Comparison of ENCODE assay signal across 8 cellular contexts in genomic region chr11:95791385-95792033, GRCh38. TPM values are rescaled to one million over a fixed set of nuclear protein-coding genes. Genes with fewer than 3 reads are reported as not detected.
DNase-seq lines count a peak whose midpoint lies in the region; ATAC-seq and TF ChIP-seq lines count a peak whose summit lies in the region.

No MANE protein-coding gene starts in this region.

- BruUV-seq in A673 (replicated peaks; lab: Mats Ljungman, UMichigan) = TSS peak; percentile 35

- peak overlapping the region; percentile 97 for H3K27ac ChIP-seq in A673 (ENCODE audit: low read depth, low read length, poor library complexity, severe bottlenecking)
- H3K27ac ChIP-seq in HUES64 (ENCODE audit: low read depth, low read length) = peak overlapping the region; percentile 96; the same call in 1 of the 2 replicates
- peak overlapping the region; percentile 99 for H3K27ac ChIP-seq in brain microvascular endothelial cell
- peak overlapping the region; percentile 99 to 100 for H3K27ac ChIP-seq in mucosa of rectum (ENCODE audit: low read depth in 2 of 2, low read length in 2 of 2)

- H3K4me3 ChIP-seq in A673 (ENCODE audit: low read depth, low read length, poor library complexity, severe bottlenecking) (peak overlapping the region; percentile 91), HUES64 (ENCODE audit: low read length) (peak overlapping the region; percentile 87), brain microvascular endothelial cell (ENCODE audit: low read depth, low read length) (peak overlapping the region; percentile 94), mucosa of rectum (ENCODE audit: low read length in 2 of 2) (peak overlapping the region; percentile 96 to 98)

- H3K4me1 ChIP-seq in A673 (ENCODE audit: insufficient read depth, low read length, poor library complexity, severe bottlenecking) = peaks cover 56% of the 10 kb centered on the region
- H3K4me1 ChIP-seq in HUES64 (ENCODE audit: insufficient read depth, low read length) = peaks cover 11% of the 10 kb centered on the region
- H3K4me1 ChIP-seq in mucosa of rectum (ENCODE audit: control insufficient read depth in 2 of 2, insufficient read depth in 2 of 2, low read length in 2 of 2) = peaks cover 12 to 18% of the 10 kb centered on the region in 2 donors

- CTCF ChIA-PET in A673 (lab: Charles Lee) = no interaction called here

- H3K36me3 ChIP-seq in A673 (ENCODE audit: insufficient read depth, low read length, poor library complexity, severe bottlenecking) = peaks cover 14% of the 10 kb centered on the region
- H3K36me3 ChIP-seq in HUES64 (ENCODE audit: insufficient read depth, low read length) = peaks cover 15% of the 10 kb centered on the region
- H3K36me3 ChIP-seq in brain microvascular endothelial cell (replicated peaks) = no peaks in the 10 kb centered on the region
- H3K36me3 ChIP-seq in mucosa of rectum (ENCODE audit: control insufficient read depth in 2 of 2, insufficient read depth in 2 of 2, low read length in 2 of 2) = peaks cover 3 to 4% of the 10 kb centered on the region in 2 donors

- 14% methylated on average over 15 of the region's 15 CpGs for WGBS in HUES64

- no peaks in the 10 kb centered on the region for H3K27me3 ChIP-seq in A673 (replicated peaks; ENCODE audit: insufficient read depth, low read depth, low read length, poor library complexity)
- no peaks in the 10 kb centered on the region for H3K27me3 ChIP-seq in HUES64 (ENCODE audit: insufficient read depth, low read length)
- H3K27me3 ChIP-seq in brain microvascular endothelial cell (replicated peaks) = no peaks in the 10 kb centered on the region
- no peaks in the 10 kb centered on the region for H3K27me3 ChIP-seq in mucosa of rectum (ENCODE audit: control insufficient read depth in 2 of 2, insufficient read depth in 2 of 2, low read length in 2 of 2)

- intact Hi-C loops in A673 (cut with micrococcal nuclease; ENCODE audit: unreplicated experiment) = loop anchor here (10.0 kb wide), 1 partner anchor 373 kb away; no protein-coding TSS in a partner anchor

- TF ChIP-seq CTCF in A673 (conservative IDR thresholded peaks at IDR 0.05; ENCODE audit: low read depth, low read length) (no peak), brain microvascular endothelial cell (IDR thresholded peaks at IDR 0.05; ENCODE audit: low read depth, low read length, missing control alignments) (no peak)

- DNase-seq in A673 (ENCODE audit: low spot score) (no peak), brain microvascular endothelial cell (no peak), NCI-H345 treated with DMSO at 0.1 percent for 48 hours (lab: John Stamatoyannopoulos, UW; ENCODE audit: unreplicated experiment) (no peak), epidermal melanocyte (ENCODE audit: insufficient read length, low spot score) (no peak)
- DNase-seq in activated effector memory CD4-positive, alpha-beta T cell treated with anti-CD3 and anti-CD28 coated beads, Interleukin-2, amount 50 U/mL, for 16 hours = no peak

- H3K9ac ChIP-seq in HUES64 (ENCODE audit: low read depth, low read length) (peak overlapping the region; percentile 94), mucosa of rectum (ENCODE audit: low read depth in 1 of 2, low read length in 2 of 2) (peak overlapping the region; percentile 95 to 96)

- POLR2A ChIA-PET in A673 (lab: Charles Lee; ENCODE audit: low non-redundant PET) = no interaction called here

- no peak for ATAC-seq in GM21367 (IDR thresholded peaks at IDR 0.05; ENCODE audit: unreplicated experiment)

- H3K9me3 ChIP-seq in A673 (ENCODE audit: low read depth, low read length, poor library complexity, severe bottlenecking) (no peaks in the 10 kb centered on the region), HUES64 (ENCODE audit: insufficient read depth, low read depth, low read length) (no peaks in the 10 kb centered on the region), mucosa of rectum (ENCODE audit: control insufficient read depth in 2 of 2, low read length in 2 of 2) (no peaks in the 10 kb centered on the region)

- in situ Hi-C loops in brain microvascular endothelial cell (cut with HindIII; ENCODE audit: low pct_ligation_motif_present, low sequenced_read_pairs) = no loop called here

RNA-seq across cellular contexts. Expression of gene CEP57, which starts 1.2 kb away (rescaled TPM):
- total RNA-seq in A673 (2021) = 72.3 and 79.8 TPM in 2 replicates
- 42.0 TPM for polyA plus RNA-seq in HUES64 (2013, experiment 1 of 2)
- 52.0 TPM for polyA plus RNA-seq in HUES64 (2013, experiment 2 of 2)

RNA-seq across cellular contexts. Expression of gene FAM76B, which starts 1.9 kb away (rescaled TPM):
- total RNA-seq in A673 (2021) = 32.6 and 34.2 TPM in 2 replicates
- 24.0 TPM for polyA plus RNA-seq in HUES64 (2013, experiment 1 of 2)
- polyA plus RNA-seq in HUES64 (2013, experiment 2 of 2) = 27.2 TPM
